ENCODE assay signal across 27 cellular contexts in the genomic region with DNA sequence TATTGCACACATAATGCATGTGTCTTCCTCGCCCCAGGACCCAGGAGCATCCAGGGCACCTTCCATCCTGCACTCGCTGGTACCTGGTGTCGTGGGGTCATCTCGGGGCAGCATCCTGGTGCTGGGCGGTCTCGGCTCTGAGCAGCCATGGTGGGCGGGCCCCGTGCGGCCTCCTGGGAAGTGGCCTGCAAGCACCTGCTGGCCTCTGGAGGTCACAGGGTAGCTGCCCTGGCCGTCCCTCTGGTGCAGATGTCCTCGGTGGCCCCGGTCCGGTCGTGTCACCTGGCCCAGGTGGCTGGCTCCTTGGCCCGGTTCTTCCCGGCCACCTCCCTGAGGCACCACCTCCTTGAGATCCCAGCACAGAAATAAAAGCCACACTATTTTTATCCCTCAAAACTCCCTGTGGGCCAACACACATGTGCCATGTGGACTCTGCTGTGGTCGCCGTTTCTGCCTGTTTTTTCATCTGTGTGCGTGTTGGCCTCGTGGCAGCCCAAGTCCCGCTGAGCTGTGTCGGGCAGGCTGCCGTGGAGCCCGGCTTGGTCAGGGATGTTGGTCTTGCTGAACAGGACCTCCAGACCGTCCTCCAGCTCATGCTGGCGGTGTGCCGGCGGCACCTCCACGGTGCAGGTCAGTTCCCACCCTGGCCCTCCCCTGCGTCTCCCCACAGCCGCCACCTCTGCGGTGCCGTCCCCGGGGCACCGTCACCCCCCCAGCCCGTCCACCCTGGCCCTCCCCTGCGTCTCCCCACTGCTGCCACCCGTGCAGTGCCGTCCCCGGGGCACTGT. TPM values are rescaled to one million over a fixed set of nuclear protein-coding genes. Genes with fewer than 3 reads are reported as not detected.
"Had no signal": no experiment of that assay in that cellular context is flagged by ENCODE, and none has a peak within 500 bp of the region (broad histone marks: within the 10 kb centered on the region; RNA-seq: fewer than 3 reads in every experiment).

No MANE protein-coding gene starts in this region.

- H3K9me3 Mint-ChIP-seq: activated CD4-positive, alpha-beta memory T cell treated with anti-CD3 and anti-CD28 coated beads for 36 hours; activated naive CD4-positive, alpha-beta T cell treated with anti-CD3 and anti-CD28 coated beads, Interleukin-2, amount 10 ng/mL, durations not matched to agents 7 days and 5 days; activated naive CD8-positive, alpha-beta T cell treated with anti-CD3 and anti-CD28 coated beads, Interleukin-2, amount 10 ng/mL, durations not matched to agents 7 days and 5 days; brain; effector memory CD8-positive, alpha-beta T cell; mesothelial cell of epicardium; naive B cell; nephron progenitor cell had no signal

- H3K27ac ChIP-seq: ascending aorta, cardiac muscle cell, coronary artery, pancreas, psoas muscle, suprapubic skin, tibial artery had no signal

- H3K27ac Mint-ChIP-seq: activated CD4-positive, alpha-beta memory T cell treated with anti-CD3 and anti-CD28 coated beads for 36 hours; activated naive CD4-positive, alpha-beta T cell treated with anti-CD3 and anti-CD28 coated beads, Interleukin-2, amount 10 ng/mL, durations not matched to agents 7 days and 5 days; activated naive CD8-positive, alpha-beta T cell treated with anti-CD3 and anti-CD28 coated beads, Interleukin-2, amount 10 ng/mL, durations not matched to agents 7 days and 5 days; mesothelial cell of epicardium; naive B cell; nephron progenitor cell had no signal

- H3K27me3 Mint-ChIP-seq: activated CD4-positive, alpha-beta memory T cell treated with anti-CD3 and anti-CD28 coated beads for 36 hours; activated naive CD4-positive, alpha-beta T cell treated with anti-CD3 and anti-CD28 coated beads, Interleukin-2, amount 10 ng/mL, durations not matched to agents 7 days and 5 days; activated naive CD8-positive, alpha-beta T cell treated with anti-CD3 and anti-CD28 coated beads, Interleukin-2, amount 10 ng/mL, durations not matched to agents 7 days and 5 days; brain; effector memory CD8-positive, alpha-beta T cell; naive B cell had no signal

- H3K4me3 ChIP-seq: ascending aorta, cardiac muscle cell, coronary artery, pancreas, psoas muscle, smooth muscle cell, suprapubic skin, tibial artery had no signal

- DNase-seq: activated CD4-positive, alpha-beta memory T cell treated with anti-CD3 and anti-CD28 coated beads for 36 hours; activated CD4-positive, alpha-beta T cell treated with anti-CD3 and anti-CD28 coated beads for 48 hours; activated CD8-positive, alpha-beta memory T cell treated with anti-CD3 and anti-CD28 coated beads, Interleukin-2, amount 50 U/mL, for 4 hours; activated gamma-delta T cell; activated naive CD4-positive, alpha-beta T cell treated with anti-CD3 and anti-CD28 coated beads, Interleukin-2, amount 10 ng/mL, durations not matched to agents 7 days and 5 days; activated naive CD8-positive, alpha-beta T cell treated with anti-CD3 and anti-CD28 coated beads, Interleukin-2, amount 10 ng/mL, durations not matched to agents 7 days and 5 days; activated T-cell treated with anti-CD3 and anti-CD28 coated beads, Interleukin-2, amount 50 U/mL, for 1 hour; effector memory CD8-positive, alpha-beta T cell; erythroblast; head of caudate nucleus; hippocampal formation; naive B cell; nephron progenitor cell; nucleus accumbens; psoas muscle; stimulated activated naive CD4-positive, alpha-beta T cell; tibial artery had no signal

- H3K9me3 ChIP-seq: ascending aorta, pancreas, psoas muscle, suprapubic skin, tibial artery had no signal

- H3K4me3 Mint-ChIP-seq: activated CD4-positive, alpha-beta memory T cell treated with anti-CD3 and anti-CD28 coated beads for 36 hours; activated naive CD4-positive, alpha-beta T cell treated with anti-CD3 and anti-CD28 coated beads, Interleukin-2, amount 10 ng/mL, durations not matched to agents 7 days and 5 days; activated naive CD8-positive, alpha-beta T cell treated with anti-CD3 and anti-CD28 coated beads, Interleukin-2, amount 10 ng/mL, durations not matched to agents 7 days and 5 days; effector memory CD8-positive, alpha-beta T cell; mesothelial cell of epicardium; nephron progenitor cell had no signal

- H3K27me3 ChIP-seq: ascending aorta, cardiac muscle cell, pancreas, suprapubic skin, tibial artery had no signal

- ATAC-seq: effector memory CD8-positive, alpha-beta T cell; pancreas had no signal

- H3K4me2 ChIP-seq: smooth muscle cell had no signal

RNA-seq across cellular contexts. Expression of gene GZMM, which starts 5.0 kb away (rescaled TPM):
- total RNA-seq: ascending aorta, cardiac muscle cell, cerebellum, psoas muscle, smooth muscle cell had no signal
- polyA plus RNA-seq: keratinocyte had no signal

RNA-seq across cellular contexts. Expression of gene MADCAM1, which starts 42.5 kb away (rescaled TPM):
- total RNA-seq: ascending aorta, smooth muscle cell had no signal
- polyA plus RNA-seq: smooth muscle cell had no signal
